ENCODE assay signal across 8 cellular contexts in the genomic region with DNA sequence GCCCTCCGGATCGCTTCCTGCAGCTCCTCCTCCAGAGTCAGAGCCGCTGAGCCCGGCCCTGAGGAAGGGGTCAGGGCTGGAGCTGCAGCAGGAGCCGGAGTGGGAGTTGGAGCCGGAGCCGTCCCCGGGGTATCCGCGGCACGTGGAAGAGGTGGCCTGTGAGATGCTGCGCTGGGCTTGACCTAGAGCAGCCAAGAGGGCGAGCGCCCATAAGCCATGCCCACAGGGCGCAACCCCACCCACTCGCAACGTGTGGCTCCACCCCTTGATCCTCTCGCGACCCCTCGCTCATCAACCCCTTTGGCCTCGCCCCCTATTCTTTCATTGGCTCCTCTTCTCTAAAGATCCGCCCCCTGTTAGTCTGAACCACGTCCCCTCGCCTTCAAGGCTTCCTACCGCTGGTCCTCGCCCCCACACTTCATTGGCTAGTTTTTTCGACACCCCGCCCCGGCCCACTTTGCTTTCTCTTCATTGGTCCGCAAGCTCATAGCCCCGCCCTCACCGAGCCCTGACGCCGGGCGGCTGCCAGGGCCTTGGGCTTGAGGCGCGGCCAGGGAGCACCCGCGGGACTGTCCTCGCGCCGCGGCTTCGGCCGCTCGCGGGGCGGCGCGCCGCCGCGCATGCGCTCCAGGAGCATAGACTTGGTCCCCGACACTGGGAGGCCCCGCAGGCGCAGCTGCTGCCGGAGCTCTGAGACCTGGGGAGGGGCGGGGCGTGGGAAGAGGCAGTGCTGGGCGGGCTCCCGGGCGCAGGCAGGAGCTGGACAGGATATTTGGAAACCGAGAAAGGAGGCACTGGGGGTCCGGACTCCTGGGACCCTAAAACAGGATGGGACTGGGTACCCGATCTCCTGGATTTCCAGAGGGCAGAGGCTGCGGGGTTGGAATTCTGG. TPM values are rescaled to one million over a fixed set of nuclear protein-coding genes. Genes with fewer than 3 reads are reported as not detected.
A peak's percentile ranks its signal among the peaks of the same experiment; 100 is the strongest.
DNase-seq lines count a peak whose midpoint lies in the region; ATAC-seq, FAIRE-seq and TF ChIP-seq lines count a peak whose summit lies in the region.

No MANE protein-coding gene starts in this region.

- H3K36me3 Mint-ChIP-seq in Caco-2 (ENCODE audit: insufficient read depth, unreplicated experiment) (peaks cover 27% of the 10 kb centered on the region), mesothelial cell of epicardium (peaks cover 12% of the 10 kb centered on the region)

- H3K36me3 ChIP-seq in Caco-2 (ENCODE audit: control insufficient read depth, insufficient read depth, low read length): no peaks in the 10 kb centered on the region
- H3K36me3 ChIP-seq in NT2/D1 (ENCODE audit: insufficient read depth, insufficient read length, low read length): no peaks in the 10 kb centered on the region
- H3K36me3 ChIP-seq in endothelial cell of umbilical vein (ENCODE audit: control insufficient read depth in 2 of 2, extremely low read depth in 1 of 2, insufficient read depth in 2 of 2, low read length in 2 of 2): no peaks in the 10 kb centered on the region

- H3K4me1 Mint-ChIP-seq in Caco-2 (ENCODE audit: low read depth, unreplicated experiment): peaks cover 33% of the 10 kb centered on the region
- peaks cover 38% of the 10 kb centered on the region for H3K4me1 Mint-ChIP-seq in mesothelial cell of epicardium

- peak overlapping the region; percentile 72 for H3K4me2 ChIP-seq in endothelial cell of umbilical vein (ENCODE audit: insufficient read depth, low read length)

- H3K4me3 ChIP-seq in Caco-2 (ENCODE audit: low read depth, low read length): peak overlapping the region; percentile 75
- peak overlapping the region; percentile 73 for H3K4me3 ChIP-seq in NT2/D1 (ENCODE audit: insufficient read length, low read depth)
- H3K4me3 ChIP-seq in endothelial cell of umbilical vein (replicated peaks in 1 of 3; ENCODE audit: insufficient read depth in 1 of 3, low read depth in 1 of 3, low read length in 3 of 3): peak overlapping the region; percentile 37 to 63 (median 50)

- no peaks in the 10 kb centered on the region for H3K27me3 ChIP-seq in Caco-2 (replicated peaks; ENCODE audit: control insufficient read depth, insufficient read depth, low read length)
- H3K27me3 ChIP-seq in NT2/D1 (ENCODE audit: insufficient read depth, insufficient read length): no peaks in the 10 kb centered on the region
- H3K27me3 ChIP-seq in endothelial cell of umbilical vein (ENCODE audit: control insufficient read depth in 2 of 2, insufficient read depth in 2 of 2, low read length in 2 of 2): no peaks in the 10 kb centered on the region

- H3K9me3 Mint-ChIP-seq in Caco-2 (ENCODE audit: unreplicated experiment) (no peaks in the 10 kb centered on the region), mesothelial cell of epicardium (peaks cover 4% of the 10 kb centered on the region)

- TF ChIP-seq POLR2A in endothelial cell of umbilical vein (IDR thresholded peaks at IDR 0.05; ENCODE audit: low read depth, low read length): no peak

- H3K27me3 Mint-ChIP-seq in Caco-2 (ENCODE audit: insufficient read depth, unreplicated experiment) (no peaks in the 10 kb centered on the region), mesothelial cell of epicardium (ENCODE audit: low read depth) (no peaks in the 10 kb centered on the region)

- H3K79me2 ChIP-seq in endothelial cell of umbilical vein (ENCODE audit: control insufficient read depth, insufficient read depth, low read length): no peaks in the 10 kb centered on the region

- TF ChIP-seq CTCF in Caco-2 (IDR thresholded peaks at IDR 0.05; ENCODE audit: insufficient read depth in 1 of 2, low read depth in 1 of 2, low read length in 1 of 2, severe bottlenecking in 1 of 2, unreplicated experiment in 1 of 2): no peak
- TF ChIP-seq CTCF in endothelial cell of umbilical vein (IDR thresholded peaks at IDR 0.05; ENCODE audit: extremely low read depth in 1 of 2, insufficient read depth in 1 of 2, low read depth in 1 of 2, low read length in 2 of 2): no peak
- TF ChIP-seq CTCF in mesothelial cell of epicardium (IDR thresholded peaks at IDR 0.05; ENCODE audit: unreplicated experiment): no peak

- peak; percentile 91 for ATAC-seq in GM21381 (IDR thresholded peaks at IDR 0.05; ENCODE audit: unreplicated experiment)

- peaks cover 4% of the 10 kb centered on the region; the same call in 1 of the 2 replicates for H3K9me3 ChIP-seq in Caco-2
- H3K9me3 ChIP-seq in NT2/D1 (ENCODE audit: insufficient read depth, low read length): peaks cover 9% of the 10 kb centered on the region; the same call in 1 of the 2 replicates
- no peaks in the 10 kb centered on the region for H3K9me3 ChIP-seq in endothelial cell of umbilical vein (replicated peaks; ENCODE audit: control insufficient read depth, insufficient read depth, low read length)

- dilution Hi-C loops in endothelial cell of umbilical vein (cut with MboI; ENCODE audit: extremely low pct_ligation_motif_present, low sequenced_read_pairs): no loop called here

- CTCF ChIA-PET in Caco-2 (lab: Charles Lee): interaction anchor here (0.6 to 3.3 kb wide), 16 partner anchors 11 to 399 kb away, joined by 3 to 37 read pairs (median 4); partner anchors contain the start of genes CA11, FUT2 and KCNA7
- CTCF ChIA-PET in endothelial cell of umbilical vein (lab: Charles Lee): interaction anchor here (0.9 to 3.9 kb wide), 10 partner anchors 9 to 256 kb away, joined by 3 to 29 read pairs (median 11); partner anchors contain the start of genes CA11 and FUT2

- BruUV-seq in Caco-2 (replicated peaks; lab: Mats Ljungman, UMichigan) (no TSS peak), endothelial cell of umbilical vein (replicated peaks; lab: Mats Ljungman, UMichigan) (no TSS peak)

- H3K9me1 ChIP-seq in endothelial cell of umbilical vein (replicated peaks; ENCODE audit: control insufficient read depth, extremely low read depth, insufficient read depth, low read length): no peaks in the 10 kb centered on the region

- FAIRE-seq in HTR-8/SVneo (lab: Jason Lieb, UNC) (peak; percentile 98), endothelial cell of umbilical vein (lab: Jason Lieb, UNC) (peak; percentile 98)

- H2AFZ ChIP-seq in endothelial cell of umbilical vein (ENCODE audit: low read depth, low read length): peak overlapping the region; percentile 85

- H3K4me3 Mint-ChIP-seq in Caco-2 (ENCODE audit: unreplicated experiment) (peak overlapping the region; percentile 84), mesothelial cell of epicardium (peak overlapping the region; percentile 90)

- H3K4me1 ChIP-seq in Caco-2 (peaks cover 16% of the 10 kb centered on the region), NT2/D1 (ENCODE audit: insufficient read depth, insufficient read length) (peaks cover 8% of the 10 kb centered on the region), endothelial cell of umbilical vein (ENCODE audit: control insufficient read depth, extremely low read depth, insufficient read depth, low read length) (peaks cover 15% of the 10 kb centered on the region)

- H3K27ac Mint-ChIP-seq in Caco-2 (ENCODE audit: unreplicated experiment) (peak overlapping the region; percentile 90), mesothelial cell of epicardium (peak overlapping the region; percentile 97)

- H3K9ac ChIP-seq in NT2/D1 (ENCODE audit: insufficient read length, low read depth) (peak overlapping the region; percentile 85), endothelial cell of umbilical vein (replicated peaks; ENCODE audit: extremely low read depth, insufficient read depth, low read length) (peak overlapping the region; percentile 76)

- POLR2A ChIA-PET in Caco-2 (lab: Charles Lee): interaction anchor here (0.6 to 1.7 kb wide), 11 partner anchors 11 to 280 kb away, joined by 3 to 12 read pairs (median 4); partner anchors contain the start of genes CA11, FUT2, GYS1 and PPP1R15A
- POLR2A ChIA-PET in endothelial cell of umbilical vein (lab: Charles Lee): no interaction called here

- intact Hi-C loops in Caco-2 (cut with micrococcal nuclease; ENCODE audit: unreplicated experiment): loop anchor here (1.0 to 5.0 kb wide), 4 partner anchors 19 to 68 kb away; partner anchors contain the start of genes CA11 and FUT2
- intact Hi-C loops in endothelial cell of umbilical vein (cut with micrococcal nuclease): loop anchor here (1.0 kb wide), 4 partner anchors 11 to 68 kb away; partner anchors contain the start of genes CA11 and RASIP1

- no peaks in the 10 kb centered on the region for H4K20me1 ChIP-seq in endothelial cell of umbilical vein (replicated peaks; ENCODE audit: control insufficient read depth, extremely low read depth, insufficient read depth, low read length)

- peak overlapping the region; percentile 52 for H3K27ac ChIP-seq in endothelial cell of umbilical vein (ENCODE audit: insufficient read depth, low read depth, low read length)

- DNase-seq in Caco-2 (peak; percentile 100), HTR-8/SVneo (ENCODE audit: insufficient read length, low spot score) (peak; percentile 99), NT2/D1 (ENCODE audit: low read depth, low spot score) (peak; percentile 93), endothelial cell of umbilical vein (ENCODE audit: low read depth, low spot score) (peak; percentile 100), mesothelial cell of epicardium (ENCODE audit: low spot score in 2 of 2, unreplicated experiment in 2 of 2) (peak; percentile 98 to 99)
- peak; percentile 94 for DNase-seq in activated CD8-positive, alpha-beta memory T cell treated with anti-CD3 and anti-CD28 coated beads, Interleukin-2, amount 50 U/mL, for 4 hours
- peak; percentile 94 to 95 for DNase-seq in stimulated activated CD8-positive, alpha-beta memory T cell treated with anti-CD3 and anti-CD28 coated beads, Interleukin-15, amount 100 ng/mL, for 4 hours (ENCODE audit: low read depth in 2 of 2)

RNA-seq across cellular contexts. Expression of gene MAMSTR, which starts 5.4 kb away (rescaled TPM):
- total RNA-seq in Caco-2 (2022) (1.7 and 1.9 TPM in 2 replicates), endothelial cell of umbilical vein (0.76 and 0.84 TPM in 2 replicates), mesothelial cell of epicardium (5.8 to 6.5 TPM (median 6.0 TPM) in 3 replicates)
- 0.57 and 0.94 TPM in 2 replicates for polyA plus RNA-seq in endothelial cell of umbilical vein
- 0.52 and 0.69 TPM in 2 replicates for polyA plus RNA-seq in endothelial cell of umbilical vein (2011; cell fraction: cytosol; rRNA removed)
- 1.0 and 1.1 TPM in 2 replicates for polyA plus RNA-seq in endothelial cell of umbilical vein (2011; cell fraction: nucleus; rRNA removed)
- 0.68 and 0.76 TPM in 2 replicates for polyA plus RNA-seq in endothelial cell of umbilical vein (2012)
- 0.51 and 0.78 TPM in 2 replicates for polyA minus RNA-seq in endothelial cell of umbilical vein
- polyA minus RNA-seq in endothelial cell of umbilical vein (2011; cell fraction: cytosol; rRNA and poly(A)+ RNA removed): 0.61 TPM
- 0.82 and 0.96 TPM in 2 replicates for polyA minus RNA-seq in endothelial cell of umbilical vein (2011; cell fraction: nucleus; rRNA and poly(A)+ RNA removed)

RNA-seq across cellular contexts. Expression of gene FUT2, which starts 18.3 kb away (rescaled TPM):
- total RNA-seq in Caco-2 (2022) (13.5 and 16.3 TPM in 2 replicates), endothelial cell of umbilical vein (not detected in 2 replicates), mesothelial cell of epicardium (0.20 TPM in 1 of 3 replicates, not detected in the others)
- not detected in 2 replicates for polyA plus RNA-seq in endothelial cell of umbilical vein
- not detected in 2 replicates for polyA plus RNA-seq in endothelial cell of umbilical vein (2011; cell fraction: cytosol; rRNA removed)
- polyA plus RNA-seq in endothelial cell of umbilical vein (2011; cell fraction: nucleus; rRNA removed): not detected in 2 replicates
- polyA plus RNA-seq in endothelial cell of umbilical vein (2012): 0.29 and 0.35 TPM in 2 replicates
- polyA minus RNA-seq in endothelial cell of umbilical vein: not detected in 2 replicates
- not detected for polyA minus RNA-seq in endothelial cell of umbilical vein (2011; cell fraction: cytosol; rRNA and poly(A)+ RNA removed)
- polyA minus RNA-seq in endothelial cell of umbilical vein (2011; cell fraction: nucleus; rRNA and poly(A)+ RNA removed): not detected in 2 replicates

RNA-seq across cellular contexts. Expression of gene RASIP1, which starts 26.3 kb away (rescaled TPM):
- 5.4 and 5.9 TPM in 2 replicates for total RNA-seq in Caco-2 (2022)
- 82.1 and 83.1 TPM in 2 replicates for total RNA-seq in endothelial cell of umbilical vein
- polyA plus RNA-seq in endothelial cell of umbilical vein: 66.2 and 76.2 TPM in 2 replicates
- polyA plus RNA-seq in endothelial cell of umbilical vein (2011; cell fraction: cytosol; rRNA removed): 37.2 and 37.3 TPM in 2 replicates
- polyA plus RNA-seq in endothelial cell of umbilical vein (2011; cell fraction: nucleus; rRNA removed): 63.9 and 67.3 TPM in 2 replicates
- 59.3 and 64.5 TPM in 2 replicates for polyA plus RNA-seq in endothelial cell of umbilical vein (2012)
- 41.5 and 50.4 TPM in 2 replicates for polyA minus RNA-seq in endothelial cell of umbilical vein
- 49.6 TPM for polyA minus RNA-seq in endothelial cell of umbilical vein (2011; cell fraction: cytosol; rRNA and poly(A)+ RNA removed)
- 19.5 and 30.3 TPM in 2 replicates for polyA minus RNA-seq in endothelial cell of umbilical vein (2011; cell fraction: nucleus; rRNA and poly(A)+ RNA removed)
- 1.4 to 2.1 TPM (median 1.5 TPM) in 3 replicates for total RNA-seq in mesothelial cell of epicardium

RNA-seq across cellular contexts. Expression of gene IZUMO1, which starts 32.6 kb away (rescaled TPM):
- total RNA-seq in Caco-2 (2022) (8.9 and 10.3 TPM in 2 replicates), endothelial cell of umbilical vein (1.2 TPM in 2 replicates), mesothelial cell of epicardium (0.45 to 0.80 TPM (median 0.49 TPM) in 3 replicates)
- polyA plus RNA-seq in endothelial cell of umbilical vein: 0.18 and 0.35 TPM in 2 replicates
- polyA plus RNA-seq in endothelial cell of umbilical vein (2011; cell fraction: cytosol; rRNA removed): 0.13 TPM in 1 of 2 replicates, not detected in the other
- 1.8 and 2.2 TPM in 2 replicates for polyA plus RNA-seq in endothelial cell of umbilical vein (2011; cell fraction: nucleus; rRNA removed)
- 0.18 and 0.20 TPM in 2 replicates for polyA plus RNA-seq in endothelial cell of umbilical vein (2012)
- polyA minus RNA-seq in endothelial cell of umbilical vein: not detected in 2 replicates
- polyA minus RNA-seq in endothelial cell of umbilical vein (2011; cell fraction: cytosol; rRNA and poly(A)+ RNA removed): not detected
- polyA minus RNA-seq in endothelial cell of umbilical vein (2011; cell fraction: nucleus; rRNA and poly(A)+ RNA removed): 0.96 TPM in 1 of 2 replicates, not detected in the other

RNA-seq across cellular contexts. Expression of gene FUT1, which starts 38.3 kb away (rescaled TPM):
- 26.1 and 30.5 TPM in 2 replicates for total RNA-seq in Caco-2 (2022)
- 4.8 and 5.2 TPM in 2 replicates for total RNA-seq in endothelial cell of umbilical vein
- 1.9 and 2.6 TPM in 2 replicates for polyA plus RNA-seq in endothelial cell of umbilical vein
- polyA plus RNA-seq in endothelial cell of umbilical vein (2011; cell fraction: cytosol; rRNA removed): 1.3 and 1.7 TPM in 2 replicates
- 1.5 and 1.8 TPM in 2 replicates for polyA plus RNA-seq in endothelial cell of umbilical vein (2011; cell fraction: nucleus; rRNA removed)
- polyA plus RNA-seq in endothelial cell of umbilical vein (2012): 1.3 and 1.5 TPM in 2 replicates
- 2.8 and 3.4 TPM in 2 replicates for polyA minus RNA-seq in endothelial cell of umbilical vein
- polyA minus RNA-seq in endothelial cell of umbilical vein (2011; cell fraction: cytosol; rRNA and poly(A)+ RNA removed): 2.6 TPM
- 1.0 and 1.3 TPM in 2 replicates for polyA minus RNA-seq in endothelial cell of umbilical vein (2011; cell fraction: nucleus; rRNA and poly(A)+ RNA removed)
- total RNA-seq in mesothelial cell of epicardium: 3.5 to 4.4 TPM (median 4.3 TPM) in 3 replicates

Comparison
In these comparisons a context has a peak if more than half of its experiments do, and no peak if none do; other contexts are left out.
1. Peak in every context shown above with its lines: DNase-seq, ATAC-seq, H3K4me3 ChIP-seq and H3K27ac ChIP-seq.
2. RNA of gene FUT2, which starts 18.3 kb away (total RNA-seq): 13.5 to 16.3 TPM in Caco-2; 0.20 TPM in mesothelial cell of epicardium and not detected in endothelial cell of umbilical vein; every median in the first group is over 10 times any median in the second.
3. RNA of gene RASIP1, which starts 26.3 kb away (total RNA-seq): 82.1 to 83.1 TPM in endothelial cell of umbilical vein; 5.4 to 5.9 TPM in Caco-2 and 1.4 to 2.1 TPM in mesothelial cell of epicardium; every median in the first group is over 10 times any median in the second.